Comparison of ENCODE assay signal across 11 cellular contexts in the genomic region with DNA sequence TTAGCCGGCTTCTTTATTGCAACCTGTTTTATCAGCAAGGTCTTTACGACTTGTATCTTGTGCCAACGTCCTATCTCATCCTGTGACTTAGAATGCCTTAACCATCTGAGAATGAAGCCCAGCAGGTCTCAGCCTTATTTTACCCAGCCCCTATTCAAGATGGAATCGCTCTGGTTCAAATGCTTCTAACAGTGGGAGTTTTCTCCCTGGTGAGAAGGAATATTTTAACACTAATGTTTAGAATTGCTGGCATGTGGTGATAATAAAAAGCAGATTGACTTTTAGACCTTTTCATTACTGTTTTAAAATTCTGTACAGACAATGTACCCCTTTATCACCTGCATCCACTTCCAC. TPM values are rescaled to one million over a fixed set of nuclear protein-coding genes. Genes with fewer than 3 reads are reported as not detected.
DNase-seq lines count a peak whose midpoint lies in the region; ATAC-seq, FAIRE-seq and TF ChIP-seq lines count a peak whose summit lies in the region.
"Had no signal": no experiment of that assay in that cellular context is flagged by ENCODE, and none has a peak within 500 bp of the region (broad histone marks: within the 10 kb centered on the region; RNA-seq: fewer than 3 reads in every experiment).

No MANE protein-coding gene starts in this region.

- TF ChIP-seq EP300 in A549 (IDR thresholded peaks at IDR 0.05), result no peak

- no peak overlapping the region for H2BK120ac ChIP-seq in mesenchymal stem cell (ENCODE audit: low read depth, low read length)

- intact Hi-C loops in activated T-helper 1 cell treated with anti-CD3 and anti-CD28 coated beads, Interleukin-12 subunit alpha, Interleukin-12 subunit beta, Interleukin-2, Interleukin-4 antibody, amounts not matched to agents 30 ng/mL and 10 ng/mL and 1 ng/mL, durations not matched to agents 14 hours and 24 hours and 36 hours (cut with micrococcal nuclease), result loop anchor here (1.0 to 10.0 kb wide), 4 partner anchors 10 to 211 kb away; a partner anchor contains a TSS

- H3K27ac Mint-ChIP-seq in activated naive CD8-positive, alpha-beta T cell treated with anti-CD3 and anti-CD28 coated beads, Interleukin-2, amount 10 ng/mL, durations not matched to agents 7 days and 5 days, result peak overlapping the region; percentile 83
- H3K27ac Mint-ChIP-seq in activated T-helper 1 cell treated with anti-CD3 and anti-CD28 coated beads, Interleukin-12 subunit alpha, Interleukin-12 subunit beta, Interleukin-2, Interleukin-4 antibody, amounts not matched to agents 30 ng/mL and 10 ng/mL and 1 ng/mL, durations not matched to agents 14 hours and 24 hours and 36 hours, result no peak overlapping the region

- H3K27ac ChIP-seq in A549, result peak overlapping the region; percentile 57 to 96
- peak overlapping the region; percentile 5; the same call in 1 of the 2 replicates for H3K27ac ChIP-seq in GM23248
- H3K27ac ChIP-seq in mesenchymal stem cell (ENCODE audit: low read length, poor library complexity, severe bottlenecking), result no peak overlapping the region
- H3K27ac ChIP-seq: parathyroid adenoma had no signal

- H3K36me3 ChIP-seq in GM23248 (ENCODE audit: low read depth), result no peaks in the 10 kb centered on the region
- peaks cover 0 to 3% of the 10 kb centered on the region in 2 experiments for H3K36me3 ChIP-seq in mesenchymal stem cell (ENCODE audit: control insufficient read depth in 1 of 2, insufficient read depth in 2 of 2, low read depth in 1 of 2, low read length in 2 of 2)

- H3K4me3 Mint-ChIP-seq in activated naive CD8-positive, alpha-beta T cell treated with anti-CD3 and anti-CD28 coated beads, Interleukin-2, amount 10 ng/mL, durations not matched to agents 7 days and 5 days, result peak overlapping the region; percentile 78
- H3K4me3 Mint-ChIP-seq in activated T-helper 1 cell treated with anti-CD3 and anti-CD28 coated beads, Interleukin-12 subunit alpha, Interleukin-12 subunit beta, Interleukin-2, Interleukin-4 antibody, amounts not matched to agents 30 ng/mL and 10 ng/mL and 1 ng/mL, durations not matched to agents 14 hours and 24 hours and 36 hours, result no peak overlapping the region

- in situ Hi-C loops in GM23248 (cut with MboI), result no loop called here

- no peaks in the 10 kb centered on the region for H3K79me2 ChIP-seq in GM23248 (ENCODE audit: insufficient read depth)
- H3K79me2 ChIP-seq: parathyroid adenoma had no signal

- CTCF ChIA-PET in A549 (lab: Yijun Ruan, JAX), result interaction anchor here (6.4 to 21.9 kb wide), 3 partner anchors 17 to 53 kb away, joined by 110 to 525 read pairs (median 116); a partner anchor contains a TSS

- H3K14ac ChIP-seq in mesenchymal stem cell (ENCODE audit: low read length in 2 of 2), result no peak overlapping the region

- no peak for DNase-seq in A549 (ENCODE audit: low read depth in 1 of 2, low spot score in 1 of 2)
- no peak for DNase-seq in GM23248
- no peak for DNase-seq in activated naive CD8-positive, alpha-beta T cell treated with anti-CD3 and anti-CD28 coated beads, Interleukin-2, amount 10 ng/mL, durations not matched to agents 7 days and 5 days
- DNase-seq in mesenchymal stem cell, result no peak
- no peak for DNase-seq in foreskin fibroblast
- no peak for DNase-seq in activated T-helper 1 cell treated with anti-CD3 and anti-CD28 coated beads, Interleukin-12 subunit alpha, Interleukin-12 subunit beta, Interleukin-2, Interleukin-4 antibody, amounts not matched to agents 30 ng/mL and 10 ng/mL and 1 ng/mL, durations not matched to agents 14 hours and 24 hours and 36 hours (ENCODE audit: low spot score)
- no peak for DNase-seq in RPMI8226
- no peak for DNase-seq in stimulated activated CD4-positive, alpha-beta T cell treated with anti-CD3 and anti-CD28 coated beads, Interleukin-2, amount 100 ng/mL, for 48 hours
- DNase-seq: stimulated activated naive CD4-positive, alpha-beta T cell treated with Interleukin-2 at 50 U/mL for 16 hours had no signal

- H3K27me3 ChIP-seq in GM23248 (replicated peaks; ENCODE audit: insufficient read depth) (no peaks in the 10 kb centered on the region), mesenchymal stem cell (ENCODE audit: control insufficient read depth in 1 of 2, insufficient read depth in 1 of 2, low read length in 2 of 2) (peaks cover 0 to 8% of the 10 kb centered on the region in 2 experiments)

- TF ChIP-seq RAD21 in A549 (conservative IDR thresholded peaks at IDR 0.05 in 1 of 2, IDR thresholded peaks at IDR 0.05 in 1 of 2), result no peak

- no peak overlapping the region for H3K18ac ChIP-seq in mesenchymal stem cell (ENCODE audit: low read depth in 1 of 2, low read length in 2 of 2)

- H3K9me3 ChIP-seq in A549 (no peaks in the 10 kb centered on the region), GM23248 (ENCODE audit: low read depth) (no peaks in the 10 kb centered on the region), mesenchymal stem cell (ENCODE audit: control insufficient read depth, low read length) (no peaks in the 10 kb centered on the region)

- H3K9ac ChIP-seq in GM23248 (no peak overlapping the region), mesenchymal stem cell (ENCODE audit: low read length) (peak overlapping the region; percentile 28)
- H3K9ac ChIP-seq: parathyroid adenoma had no signal

- WGBS in A549 (ENCODE audit: missing lambda C conversion rate), result 100% methylated on average over 4 of the region's 4 CpGs
- 75 to 78% methylated on average over 4 of the region's 4 CpGs for WGBS in GM23248 (ENCODE audit: low coverage in 1 of 2, low lambda C conversion rate in 2 of 2, missing lambda C conversion rate in 2 of 2), 2 experiments
- WGBS in mesenchymal stem cell, result 96% methylated on average over 4 of the region's 4 CpGs

- no peak for TF ChIP-seq POLR2A in A549 (IDR thresholded peaks at IDR 0.05; ENCODE audit: low read length)

- POLR2A ChIA-PET in A549 (lab: Yijun Ruan, JAX), result no interaction called here
- POLR2A ChIA-PET in activated naive CD8-positive, alpha-beta T cell treated with anti-CD3 and anti-CD28 coated beads, Interleukin-2, amount 10 ng/mL, durations not matched to agents 7 days and 5 days (lab: Charles Lee), result no interaction called here

- peaks cover 1% of the 10 kb centered on the region for H3K27me3 Mint-ChIP-seq in activated naive CD8-positive, alpha-beta T cell treated with anti-CD3 and anti-CD28 coated beads, Interleukin-2, amount 10 ng/mL, durations not matched to agents 7 days and 5 days
- H3K27me3 Mint-ChIP-seq in activated T-helper 1 cell treated with anti-CD3 and anti-CD28 coated beads, Interleukin-12 subunit alpha, Interleukin-12 subunit beta, Interleukin-2, Interleukin-4 antibody, amounts not matched to agents 30 ng/mL and 10 ng/mL and 1 ng/mL, durations not matched to agents 14 hours and 24 hours and 36 hours (ENCODE audit: insufficient read depth), result peaks cover 2% of the 10 kb centered on the region
- H3K27me3 Mint-ChIP-seq: T-cell had no signal

- H2BK15ac ChIP-seq in mesenchymal stem cell (ENCODE audit: low read depth, poor library complexity, severe bottlenecking), result no peak overlapping the region

- H2AFZ ChIP-seq in GM23248, result peak overlapping the region; percentile 78
- peak overlapping the region; percentile 10 for H2AFZ ChIP-seq in mesenchymal stem cell (ENCODE audit: low read depth, low read length)
- H2AFZ ChIP-seq: parathyroid adenoma had no signal

- no peak overlapping the region for H4K8ac ChIP-seq in mesenchymal stem cell (ENCODE audit: low read length)

- no peak overlapping the region for H3K4ac ChIP-seq in mesenchymal stem cell (ENCODE audit: low read depth in 1 of 2, low read length in 2 of 2)

- H2BK12ac ChIP-seq in mesenchymal stem cell (ENCODE audit: low read length in 2 of 2), result no peak overlapping the region

- H3K4me1 Mint-ChIP-seq in activated naive CD8-positive, alpha-beta T cell treated with anti-CD3 and anti-CD28 coated beads, Interleukin-2, amount 10 ng/mL, durations not matched to agents 7 days and 5 days, result peaks cover 24% of the 10 kb centered on the region
- peaks cover 49% of the 10 kb centered on the region for H3K4me1 Mint-ChIP-seq in activated T-helper 1 cell treated with anti-CD3 and anti-CD28 coated beads, Interleukin-12 subunit alpha, Interleukin-12 subunit beta, Interleukin-2, Interleukin-4 antibody, amounts not matched to agents 30 ng/mL and 10 ng/mL and 1 ng/mL, durations not matched to agents 14 hours and 24 hours and 36 hours (ENCODE audit: low read depth)

- no peak for FAIRE-seq in A549 (lab: Jason Lieb, UNC)

- peaks cover 26% of the 10 kb centered on the region for H3F3A ChIP-seq in GM23248 (ENCODE audit: insufficient read depth)

- peaks cover 49% of the 10 kb centered on the region for H3K4me1 ChIP-seq in A549
- peaks cover 20% of the 10 kb centered on the region for H3K4me1 ChIP-seq in GM23248 (ENCODE audit: insufficient read depth)
- H3K4me1 ChIP-seq in mesenchymal stem cell (ENCODE audit: control insufficient read depth, insufficient read depth, low read depth, low read length), result peaks cover 9% of the 10 kb centered on the region
- H3K4me1 ChIP-seq: parathyroid adenoma had no signal

- ATAC-seq in A549, result no peak
- no peak for ATAC-seq in activated naive CD8-positive, alpha-beta T cell treated with anti-CD3 and anti-CD28 coated beads, Interleukin-2, amount 10 ng/mL, durations not matched to agents 7 days and 5 days (ENCODE audit: low read depth)

- no peaks in the 10 kb centered on the region for H4K20me1 ChIP-seq in GM23248 (ENCODE audit: insufficient read depth)

- H2AK5ac ChIP-seq in mesenchymal stem cell (ENCODE audit: low read length, severe bottlenecking), result no peak overlapping the region

- no peak for TF ChIP-seq CTCF in A549 (IDR thresholded peaks at IDR 0.05)
- no peak for TF ChIP-seq CTCF in foreskin fibroblast (IDR thresholded peaks at IDR 0.05; ENCODE audit: low read depth, low read length)

- H4K91ac ChIP-seq in mesenchymal stem cell (ENCODE audit: low read length), result no peak overlapping the region

- H3K23ac ChIP-seq in mesenchymal stem cell (ENCODE audit: low read length in 2 of 2), result no peak overlapping the region

- H3K9me3 Mint-ChIP-seq in activated naive CD8-positive, alpha-beta T cell treated with anti-CD3 and anti-CD28 coated beads, Interleukin-2, amount 10 ng/mL, durations not matched to agents 7 days and 5 days, result peaks cover 7% of the 10 kb centered on the region
- H3K9me3 Mint-ChIP-seq in activated T-helper 1 cell treated with anti-CD3 and anti-CD28 coated beads, Interleukin-12 subunit alpha, Interleukin-12 subunit beta, Interleukin-2, Interleukin-4 antibody, amounts not matched to agents 30 ng/mL and 10 ng/mL and 1 ng/mL, durations not matched to agents 14 hours and 24 hours and 36 hours, result peaks cover 13% of the 10 kb centered on the region

- no peaks in the 10 kb centered on the region for H3K9me2 ChIP-seq in GM23248 (ENCODE audit: insufficient read depth)

- H3K36me3 Mint-ChIP-seq in activated naive CD8-positive, alpha-beta T cell treated with anti-CD3 and anti-CD28 coated beads, Interleukin-2, amount 10 ng/mL, durations not matched to agents 7 days and 5 days, result peaks cover 14% of the 10 kb centered on the region
- H3K36me3 Mint-ChIP-seq in activated T-helper 1 cell treated with anti-CD3 and anti-CD28 coated beads, Interleukin-12 subunit alpha, Interleukin-12 subunit beta, Interleukin-2, Interleukin-4 antibody, amounts not matched to agents 30 ng/mL and 10 ng/mL and 1 ng/mL, durations not matched to agents 14 hours and 24 hours and 36 hours (ENCODE audit: low read depth), result peaks cover 5% of the 10 kb centered on the region
- H3K36me3 Mint-ChIP-seq: T-cell had no signal

- H3K4me3 ChIP-seq in A549, result no peak overlapping the region
- H3K4me3 ChIP-seq in GM23248, result no peak overlapping the region
- H3K4me3 ChIP-seq in mesenchymal stem cell (ENCODE audit: insufficient read depth in 1 of 2, low read depth in 1 of 2, low read length in 2 of 2), result peak overlapping the region in 1 of 2 experiments; percentile 36
- no peak overlapping the region for H3K4me3 ChIP-seq in foreskin fibroblast (ENCODE audit: low read depth in 1 of 2, low read length in 2 of 2)

- H2BK5ac ChIP-seq in mesenchymal stem cell (ENCODE audit: low read depth, low read length, poor library complexity, severe bottlenecking), result no peak overlapping the region

- H3K79me1 ChIP-seq in mesenchymal stem cell (replicated peaks; ENCODE audit: low read length, poor library complexity, severe bottlenecking), result no peaks in the 10 kb centered on the region

- H3K4me2 ChIP-seq in A549, result peak overlapping the region; percentile 50
- H3K4me2 ChIP-seq in GM23248 (ENCODE audit: unreplicated experiment), result no peak overlapping the region
- no peak overlapping the region for H3K4me2 ChIP-seq in mesenchymal stem cell (ENCODE audit: low read length, poor library complexity, severe bottlenecking)

RNA-seq across cellular contexts. Expression of a gene that starts 9.9 kb away (rescaled TPM):
- 0.33 and 0.49 TPM in 2 replicates for polyA plus RNA-seq in A549 (2011; rRNA removed)
- polyA plus RNA-seq in A549 (2012; cell fraction: cytosol; rRNA removed), result 0.73 and 1.3 TPM in 2 replicates
- polyA plus RNA-seq in A549 (2012; cell fraction: nucleus; rRNA removed), result 0.76 and 0.90 TPM in 2 replicates
- 0.41 to 0.67 TPM (median 0.43 TPM) in 3 replicates for polyA plus RNA-seq in A549 (2017; fragmentation: RNase III; extraction: RNeasy Plus Mini Kit Qiagen cat#74134 plus additional on column Dnase treatment)
- 0.58 and 0.66 TPM in 2 replicates for polyA minus RNA-seq in A549 (2011; rRNA and poly(A)+ RNA removed)
- total RNA-seq in GM23248 (2014; rRNA removed; shearing (Covaris generic)), result 9.9 and 11.1 TPM in 2 replicates
- polyA plus RNA-seq in GM23248 (2016; fragmentation: Nextera tagmentation; extraction: Ambion mirVana), result 5.2 and 5.7 TPM in 2 replicates
- not detected for total RNA-seq in activated naive CD8-positive, alpha-beta T cell treated with anti-CD3 and anti-CD28 coated beads, Interleukin-2, amount 10 ng/mL, durations not matched to agents 7 days and 5 days
- not detected for polyA plus RNA-seq in mesenchymal stem cell (2013, experiment 1 of 2)
- polyA plus RNA-seq in mesenchymal stem cell (2013, experiment 2 of 2), result not detected
- total RNA-seq in activated T-helper 1 cell treated with anti-CD3 and anti-CD28 coated beads, Interleukin-12 subunit alpha, Interleukin-12 subunit beta, Interleukin-2, Interleukin-4 antibody, amounts not matched to agents 30 ng/mL and 10 ng/mL and 1 ng/mL, durations not matched to agents 14 hours and 24 hours and 36 hours, result 1.1 TPM in 2 replicates

RNA-seq across cellular contexts. Expression of a gene that starts 20.6 kb away (rescaled TPM):
- polyA plus RNA-seq in A549 (2011; rRNA removed) (9.9 and 10.1 TPM in 2 replicates), A549 (2017; fragmentation: RNase III; extraction: RNeasy Plus Mini Kit Qiagen cat#74134 plus additional on column Dnase treatment) (11.1 to 13.9 TPM (median 12.3 TPM) in 3 replicates), GM23248 (2016; fragmentation: Nextera tagmentation; extraction: Ambion mirVana) (20.8 and 23.6 TPM in 2 replicates)
- 32.0 and 52.5 TPM in 2 replicates for polyA plus RNA-seq in A549 (2012; cell fraction: cytosol; rRNA removed)
- polyA plus RNA-seq in A549 (2012; cell fraction: nucleus; rRNA removed), result 59.4 and 69.8 TPM in 2 replicates
- polyA minus RNA-seq in A549 (2011; rRNA and poly(A)+ RNA removed), result 4.5 and 6.9 TPM in 2 replicates
- 24.5 and 47.3 TPM in 2 replicates for total RNA-seq in GM23248 (2014; rRNA removed; shearing (Covaris generic))
- not detected for total RNA-seq in activated naive CD8-positive, alpha-beta T cell treated with anti-CD3 and anti-CD28 coated beads, Interleukin-2, amount 10 ng/mL, durations not matched to agents 7 days and 5 days
- polyA plus RNA-seq in mesenchymal stem cell (2013, experiment 1 of 2), result 0.10 TPM
- polyA plus RNA-seq in mesenchymal stem cell (2013, experiment 2 of 2), result 0.07 TPM
- total RNA-seq in activated T-helper 1 cell treated with anti-CD3 and anti-CD28 coated beads, Interleukin-12 subunit alpha, Interleukin-12 subunit beta, Interleukin-2, Interleukin-4 antibody, amounts not matched to agents 30 ng/mL and 10 ng/mL and 1 ng/mL, durations not matched to agents 14 hours and 24 hours and 36 hours, result not detected in 2 replicates

Comparison
In these comparisons a context has a peak if more than half of its experiments do, and no peak if none do; other contexts are left out.
1. RNA of a gene that starts 20.6 kb away (total RNA-seq): 24.5 to 47.3 TPM in GM23248; not detected in activated naive CD8-positive, alpha-beta T cell treated with anti-CD3 and anti-CD28 coated beads, Interleukin-2, amount 10 ng/mL, durations not matched to agents 7 days and 5 days and not detected in activated T-helper 1 cell treated with anti-CD3 and anti-CD28 coated beads, Interleukin-12 subunit alpha, Interleukin-12 subunit beta, Interleukin-2, Interleukin-4 antibody, amounts not matched to agents 30 ng/mL and 10 ng/mL and 1 ng/mL, durations not matched to agents 14 hours and 24 hours and 36 hours; every median in the first group is over 10 times any median in the second.